1 cellular context compared by ENCODE assay signal in genomic region chr11:62573006-62573591, GRCh38.
TF ChIP-seq lines count a peak whose summit lies in the region.

No MANE protein-coding gene starts in this region.

TF ChIP-seq in K562, 482 proteins besides CTCF, POLR2A, EP300 and RAD21 (continues in another document):
- TF ChIP-seq ZNF146 (CRISPR knock-in tag; IDR thresholded peaks at IDR 0.05; ENCODE audit: unreplicated experiment) (no peak), CBX5 (IDR thresholded peaks at IDR 0.05; ENCODE audit: borderline replicate concordance, low read depth) (no peak), PRPF4 (IDR thresholded peaks at IDR 0.05; ENCODE audit: insufficient read depth, low read depth, low read length, poor library complexity, severe bottlenecking) (no peak), LCOR (CRISPR knock-in tag; IDR thresholded peaks at IDR 0.05) (no peak), HDAC2 (IDR thresholded peaks at IDR 0.05) (no peak), MTA2 (IDR thresholded peaks at IDR 0.05; ENCODE audit: low read depth) (no peak), TBL1XR1 (IDR thresholded peaks at IDR 0.05; ENCODE audit: low read length in 2 of 2) (0 out of 4 replicates have a peak, but pooled peaks of 1 of the 2 experiments have one; percentile 15), TAL1 (IDR thresholded peaks at IDR 0.05) (no peak), ZNF79 (CRISPR knock-in tag; IDR thresholded peaks at IDR 0.05; ENCODE audit: low read depth) (no peak), TCF15 (CRISPR knock-in tag; IDR thresholded peaks at IDR 0.05) (no peak), PTTG1 (tag; IDR thresholded peaks at IDR 0.05; ENCODE audit: low read depth) (no peak), YBX1 (IDR thresholded peaks at IDR 0.05) (no peak), SAP30 (IDR thresholded peaks at IDR 0.05; ENCODE audit: borderline replicate concordance, insufficient read depth, low read depth, low read length, poor library complexity, severe bottlenecking) (peak; percentile 56), FOXA1 (IDR thresholded peaks at IDR 0.05; ENCODE audit: borderline replicate concordance) (no peak), HDAC1 (IDR thresholded peaks at IDR 0.05) (peak in 1 of 2 experiments; percentile 29; a peak in 1 of 4 replicates), ASH1L (IDR thresholded peaks at IDR 0.05; ENCODE audit: borderline replicate concordance, low read depth, partially characterized antibody) (no peak), RAD51 (IDR thresholded peaks at IDR 0.05; ENCODE audit: borderline replicate concordance, low read depth) (no peak), DACH1 (IDR thresholded peaks at IDR 0.05; ENCODE audit: partially characterized antibody) (no peak), SOX6 (IDR thresholded peaks at IDR 0.05) (no peak), SNRNP70 (optimal IDR thresholded peaks at IDR 0.05; ENCODE audit: low read depth, low read length) (no peak), THRAP3 (IDR thresholded peaks at IDR 0.05; ENCODE audit: borderline replicate concordance) (0 out of 2 replicates have a peak, but pooled peaks have one; percentile 56), WHSC1 (IDR thresholded peaks at IDR 0.05; ENCODE audit: low read length) (no peak), BRF1 (IDR thresholded peaks at IDR 0.05; ENCODE audit: borderline replicate concordance, extremely low read depth, insufficient read length) (no peak), CCAR2 (IDR thresholded peaks at IDR 0.05; ENCODE audit: low read depth, low read length) (no peak), FOXK1 (CRISPR knock-in tag; IDR thresholded peaks at IDR 0.05; ENCODE audit: borderline replicate concordance) (peak; percentile 72; the same call in 1 of the 2 replicates), TFE3 (CRISPR knock-in tag; IDR thresholded peaks at IDR 0.05) (no peak), ZNF143 (CRISPR knock-in tag; IDR thresholded peaks at IDR 0.05) (no peak), CHD1 (IDR thresholded peaks at IDR 0.05; ENCODE audit: low read length) (peak; percentile 81), SIN3A (IDR thresholded peaks at IDR 0.05; ENCODE audit: borderline replicate concordance in 2 of 2, control insufficient read depth in 1 of 2, low read depth in 2 of 2, low read length in 2 of 2) (peak; percentile 7 to 78; a peak in 2 of 4 replicates), NR2C1 (IDR thresholded peaks at IDR 0.05) (0 out of 2 replicates have a peak, but pooled peaks have one; percentile 25), NR2C1 (tag; IDR thresholded peaks at IDR 0.05) (no peak), PHTF2 (CRISPR knock-in tag; IDR thresholded peaks at IDR 0.05) (peak; percentile 77; the same call in 1 of the 2 replicates), STAG1 (CRISPR knock-in tag; IDR thresholded peaks at IDR 0.05; ENCODE audit: borderline replicate concordance) (peak; percentile 15; the same call in 1 of the 2 replicates)
- TF ChIP-seq, protein P1, sequence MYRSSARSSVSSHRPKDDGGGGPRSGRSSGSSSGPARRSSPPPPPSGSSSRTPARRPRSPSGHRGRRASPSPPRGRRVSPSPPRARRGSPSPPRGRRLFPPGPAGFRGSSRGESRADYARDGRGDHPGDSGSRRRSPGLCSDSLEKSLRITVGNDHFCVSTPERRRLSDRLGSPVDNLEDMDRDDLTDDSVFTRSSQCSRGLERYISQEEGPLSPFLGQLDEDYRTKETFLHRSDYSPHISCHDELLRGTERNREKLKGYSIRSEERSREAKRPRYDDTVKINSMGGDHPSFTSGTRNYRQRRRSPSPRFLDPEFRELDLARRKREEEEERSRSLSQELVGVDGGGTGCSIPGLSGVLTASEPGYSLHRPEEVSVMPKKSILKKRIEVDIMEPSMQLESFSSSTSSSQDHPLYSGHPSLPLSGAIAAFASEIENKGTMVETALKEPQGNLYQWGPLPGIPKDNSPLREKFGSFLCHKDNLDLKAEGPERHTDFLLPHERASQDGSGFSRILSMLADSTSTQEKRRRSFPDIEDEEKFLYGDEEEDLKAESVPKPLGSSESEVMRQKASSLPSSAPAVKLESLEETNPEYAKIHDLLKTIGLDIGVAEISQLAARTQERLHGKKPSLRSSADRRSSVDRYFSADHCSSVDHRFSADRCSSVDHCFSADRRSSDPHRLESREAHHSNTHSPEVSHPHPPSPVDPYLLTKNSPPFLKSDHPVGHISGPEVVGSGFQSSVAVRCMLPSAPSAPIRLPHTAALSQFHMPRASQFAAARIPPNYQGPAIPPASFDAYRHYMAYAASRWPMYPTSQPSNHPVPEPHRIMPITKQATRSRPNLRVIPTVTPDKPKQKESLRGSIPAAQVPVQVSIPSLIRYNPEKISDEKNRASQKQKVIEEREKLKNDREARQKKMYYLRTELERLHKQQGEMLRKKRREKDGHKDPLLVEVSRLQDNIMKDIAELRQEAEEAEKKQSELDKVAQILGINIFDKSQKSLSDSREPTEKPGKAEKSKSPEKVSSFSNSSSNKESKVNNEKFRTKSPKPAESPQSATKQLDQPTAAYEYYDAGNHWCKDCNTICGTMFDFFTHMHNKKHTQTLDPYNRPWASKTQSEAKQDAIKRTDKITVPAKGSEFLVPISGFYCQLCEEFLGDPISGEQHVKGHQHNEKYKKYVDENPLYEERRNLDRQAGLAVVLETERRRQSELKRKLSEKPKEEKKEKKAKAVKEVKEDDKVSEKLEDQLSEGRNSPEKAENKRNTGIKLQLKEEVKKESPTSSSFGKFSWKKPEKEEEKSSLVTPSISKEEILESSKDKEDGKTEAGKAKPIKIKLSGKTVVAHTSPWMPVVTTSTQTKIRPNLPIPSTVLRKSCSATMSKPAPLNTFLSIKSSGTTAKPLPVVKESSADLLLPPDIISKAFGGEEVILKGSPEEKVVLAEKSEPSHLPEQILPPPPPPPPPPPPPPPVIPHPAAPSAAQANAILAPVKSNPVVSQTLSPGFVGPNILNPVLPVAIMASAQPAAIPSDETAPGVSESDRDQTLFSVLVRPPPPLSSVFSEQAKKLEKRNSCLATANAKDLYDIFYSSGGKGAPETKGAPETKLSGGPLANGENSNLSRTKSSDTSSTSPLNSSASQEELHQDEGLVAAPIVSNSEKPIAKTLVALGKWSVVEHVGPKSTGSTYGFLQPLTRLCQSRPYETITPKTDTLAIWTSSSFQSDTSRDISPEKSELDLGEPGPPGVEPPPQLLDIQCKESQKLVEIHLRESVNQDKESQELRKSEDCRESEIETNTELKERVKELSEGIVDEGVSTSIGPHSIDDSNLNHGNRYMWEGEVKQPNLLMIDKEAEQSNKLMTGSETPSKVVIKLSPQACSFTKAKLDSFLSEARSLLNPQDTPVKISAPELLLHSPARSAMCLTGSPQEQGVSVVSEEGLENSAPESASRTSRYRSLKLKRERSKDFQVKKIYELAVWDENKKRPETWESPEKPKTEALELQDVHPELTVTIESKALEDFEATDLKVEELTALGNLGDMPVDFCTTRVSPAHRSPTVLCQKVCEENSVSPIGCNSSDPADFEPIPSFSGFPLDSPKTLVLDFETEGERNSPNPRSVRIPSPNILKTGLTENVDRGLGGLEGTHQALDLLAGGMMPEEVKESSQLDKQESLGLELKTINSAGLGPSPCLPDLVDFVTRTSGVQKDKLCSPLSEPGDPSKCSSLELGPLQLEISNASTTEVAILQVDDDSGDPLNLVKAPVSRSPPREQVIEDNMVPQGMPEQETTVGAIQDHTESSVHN (IDR thresholded peaks at IDR 0.05; ENCODE audit: borderline replicate concordance in 1 of 2, low read depth in 1 of 2): no peak
- TF ChIP-seq, protein P2, sequence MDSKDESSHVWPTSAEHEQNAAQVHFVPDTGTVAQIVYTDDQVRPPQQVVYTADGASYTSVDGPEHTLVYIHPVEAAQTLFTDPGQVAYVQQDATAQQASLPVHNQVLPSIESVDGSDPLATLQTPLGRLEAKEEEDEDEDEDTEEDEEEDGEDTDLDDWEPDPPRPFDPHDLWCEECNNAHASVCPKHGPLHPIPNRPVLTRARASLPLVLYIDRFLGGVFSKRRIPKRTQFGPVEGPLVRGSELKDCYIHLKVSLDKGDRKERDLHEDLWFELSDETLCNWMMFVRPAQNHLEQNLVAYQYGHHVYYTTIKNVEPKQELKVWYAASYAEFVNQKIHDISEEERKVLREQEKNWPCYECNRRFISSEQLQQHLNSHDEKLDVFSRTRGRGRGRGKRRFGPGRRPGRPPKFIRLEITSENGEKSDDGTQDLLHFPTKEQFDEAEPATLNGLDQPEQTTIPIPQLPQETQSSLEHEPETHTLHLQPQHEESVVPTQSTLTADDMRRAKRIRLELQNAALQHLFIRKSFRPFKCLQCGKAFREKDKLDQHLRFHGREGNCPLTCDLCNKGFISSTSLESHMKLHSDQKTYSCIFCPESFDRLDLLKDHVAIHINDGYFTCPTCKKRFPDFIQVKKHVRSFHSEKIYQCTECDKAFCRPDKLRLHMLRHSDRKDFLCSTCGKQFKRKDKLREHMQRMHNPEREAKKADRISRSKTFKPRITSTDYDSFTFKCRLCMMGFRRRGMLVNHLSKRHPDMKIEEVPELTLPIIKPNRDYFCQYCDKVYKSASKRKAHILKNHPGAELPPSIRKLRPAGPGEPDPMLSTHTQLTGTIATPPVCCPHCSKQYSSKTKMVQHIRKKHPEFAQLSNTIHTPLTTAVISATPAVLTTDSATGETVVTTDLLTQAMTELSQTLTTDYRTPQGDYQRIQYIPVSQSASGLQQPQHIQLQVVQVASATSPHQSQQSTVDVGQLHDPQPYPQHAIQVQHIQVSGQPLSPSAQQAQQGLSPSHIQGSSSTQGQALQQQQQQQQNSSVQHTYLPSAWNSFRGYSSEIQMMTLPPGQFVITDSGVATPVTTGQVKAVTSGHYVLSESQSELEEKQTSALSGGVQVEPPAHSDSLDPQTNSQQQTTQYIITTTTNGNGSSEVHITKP (IDR thresholded peaks at IDR 0.05; ENCODE audit: partially characterized antibody): peak; percentile 4
- TF ChIP-seq, protein P3, sequence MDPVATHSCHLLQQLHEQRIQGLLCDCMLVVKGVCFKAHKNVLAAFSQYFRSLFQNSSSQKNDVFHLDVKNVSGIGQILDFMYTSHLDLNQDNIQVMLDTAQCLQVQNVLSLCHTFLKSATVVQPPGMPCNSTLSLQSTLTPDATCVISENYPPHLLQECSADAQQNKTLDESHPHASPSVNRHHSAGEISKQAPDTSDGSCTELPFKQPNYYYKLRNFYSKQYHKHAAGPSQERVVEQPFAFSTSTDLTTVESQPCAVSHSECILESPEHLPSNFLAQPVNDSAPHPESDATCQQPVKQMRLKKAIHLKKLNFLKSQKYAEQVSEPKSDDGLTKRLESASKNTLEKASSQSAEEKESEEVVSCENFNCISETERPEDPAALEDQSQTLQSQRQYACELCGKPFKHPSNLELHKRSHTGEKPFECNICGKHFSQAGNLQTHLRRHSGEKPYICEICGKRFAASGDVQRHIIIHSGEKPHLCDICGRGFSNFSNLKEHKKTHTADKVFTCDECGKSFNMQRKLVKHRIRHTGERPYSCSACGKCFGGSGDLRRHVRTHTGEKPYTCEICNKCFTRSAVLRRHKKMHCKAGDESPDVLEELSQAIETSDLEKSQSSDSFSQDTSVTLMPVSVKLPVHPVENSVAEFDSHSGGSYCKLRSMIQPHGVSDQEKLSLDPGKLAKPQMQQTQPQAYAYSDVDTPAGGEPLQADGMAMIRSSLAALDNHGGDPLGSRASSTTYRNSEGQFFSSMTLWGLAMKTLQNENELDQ (CRISPR knock-in tag; IDR thresholded peaks at IDR 0.05; ENCODE audit: borderline replicate concordance): 0 out of 2 replicates have a peak, but pooled peaks have one; percentile 23
- TF ChIP-seq, protein P4, sequence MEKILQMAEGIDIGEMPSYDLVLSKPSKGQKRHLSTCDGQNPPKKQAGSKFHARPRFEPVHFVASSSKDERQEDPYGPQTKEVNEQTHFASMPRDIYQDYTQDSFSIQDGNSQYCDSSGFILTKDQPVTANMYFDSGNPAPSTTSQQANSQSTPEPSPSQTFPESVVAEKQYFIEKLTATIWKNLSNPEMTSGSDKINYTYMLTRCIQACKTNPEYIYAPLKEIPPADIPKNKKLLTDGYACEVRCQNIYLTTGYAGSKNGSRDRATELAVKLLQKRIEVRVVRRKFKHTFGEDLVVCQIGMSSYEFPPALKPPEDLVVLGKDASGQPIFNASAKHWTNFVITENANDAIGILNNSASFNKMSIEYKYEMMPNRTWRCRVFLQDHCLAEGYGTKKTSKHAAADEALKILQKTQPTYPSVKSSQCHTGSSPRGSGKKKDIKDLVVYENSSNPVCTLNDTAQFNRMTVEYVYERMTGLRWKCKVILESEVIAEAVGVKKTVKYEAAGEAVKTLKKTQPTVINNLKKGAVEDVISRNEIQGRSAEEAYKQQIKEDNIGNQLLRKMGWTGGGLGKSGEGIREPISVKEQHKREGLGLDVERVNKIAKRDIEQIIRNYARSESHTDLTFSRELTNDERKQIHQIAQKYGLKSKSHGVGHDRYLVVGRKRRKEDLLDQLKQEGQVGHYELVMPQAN (IDR thresholded peaks at IDR 0.05; ENCODE audit: borderline replicate concordance): peak; percentile 43; the same call in 1 of the 2 replicates
- TF ChIP-seq, protein P5, sequence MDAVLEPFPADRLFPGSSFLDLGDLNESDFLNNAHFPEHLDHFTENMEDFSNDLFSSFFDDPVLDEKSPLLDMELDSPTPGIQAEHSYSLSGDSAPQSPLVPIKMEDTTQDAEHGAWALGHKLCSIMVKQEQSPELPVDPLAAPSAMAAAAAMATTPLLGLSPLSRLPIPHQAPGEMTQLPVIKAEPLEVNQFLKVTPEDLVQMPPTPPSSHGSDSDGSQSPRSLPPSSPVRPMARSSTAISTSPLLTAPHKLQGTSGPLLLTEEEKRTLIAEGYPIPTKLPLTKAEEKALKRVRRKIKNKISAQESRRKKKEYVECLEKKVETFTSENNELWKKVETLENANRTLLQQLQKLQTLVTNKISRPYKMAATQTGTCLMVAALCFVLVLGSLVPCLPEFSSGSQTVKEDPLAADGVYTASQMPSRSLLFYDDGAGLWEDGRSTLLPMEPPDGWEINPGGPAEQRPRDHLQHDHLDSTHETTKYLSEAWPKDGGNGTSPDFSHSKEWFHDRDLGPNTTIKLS (IDR thresholded peaks at IDR 0.05; ENCODE audit: borderline replicate concordance, low read depth): no peak
- TF ChIP-seq, protein P6, sequence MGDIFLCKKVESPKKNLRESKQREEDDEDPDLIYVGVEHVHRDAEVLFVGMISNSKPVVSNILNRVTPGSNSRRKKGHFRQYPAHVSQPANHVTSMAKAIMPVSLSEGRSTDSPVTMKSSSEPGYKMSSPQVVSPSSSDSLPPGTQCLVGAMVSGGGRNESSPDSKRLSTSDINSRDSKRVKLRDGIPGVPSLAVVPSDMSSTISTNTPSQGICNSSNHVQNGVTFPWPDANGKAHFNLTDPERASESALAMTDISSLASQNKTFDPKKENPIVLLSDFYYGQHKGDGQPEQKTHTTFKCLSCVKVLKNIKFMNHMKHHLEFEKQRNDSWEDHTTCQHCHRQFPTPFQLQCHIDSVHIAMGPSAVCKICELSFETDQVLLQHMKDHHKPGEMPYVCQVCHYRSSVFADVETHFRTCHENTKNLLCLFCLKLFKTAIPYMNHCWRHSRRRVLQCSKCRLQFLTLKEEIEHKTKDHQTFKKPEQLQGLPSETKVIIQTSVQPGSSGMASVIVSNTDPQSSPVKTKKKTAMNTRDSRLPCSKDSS (IDR thresholded peaks at IDR 0.05; ENCODE audit: low read depth, partially characterized antibody): no peak
